ENCODE assay signal across 12 cellular contexts in the genomic region with DNA sequence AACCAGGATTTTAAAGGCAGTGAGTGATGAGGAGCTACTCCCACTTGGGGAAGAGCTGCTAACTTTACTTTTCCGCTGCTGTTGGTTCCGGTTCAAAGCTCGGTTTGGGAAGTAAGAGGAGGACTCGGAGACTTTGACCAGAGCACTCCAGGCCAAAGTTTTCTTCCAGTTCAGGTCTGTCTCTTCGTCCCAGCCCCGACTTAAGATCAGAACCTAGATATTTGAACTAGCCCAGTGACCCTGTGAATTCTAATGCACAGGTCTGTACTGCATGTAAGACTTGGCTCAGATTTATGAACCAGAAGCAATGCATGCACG. TPM values are rescaled to one million over a fixed set of nuclear protein-coding genes. Genes with fewer than 3 reads are reported as not detected.
A peak's percentile ranks its signal among the peaks of the same experiment; 100 is the strongest.
DNase-seq lines count a peak whose midpoint lies in the region; ATAC-seq and TF ChIP-seq lines count a peak whose summit lies in the region.
"Had no signal": no experiment of that assay in that cellular context is flagged by ENCODE, and none has a peak within 500 bp of the region (broad histone marks: within the 10 kb centered on the region; RNA-seq: fewer than 3 reads in every experiment).

No MANE protein-coding gene starts in this region.

- H3K4me3 ChIP-seq in SK-N-SH (ENCODE audit: low read depth in 2 of 2, low read length in 1 of 2) (peak overlapping the region; percentile 80 to 95; a peak in 3 of 4 replicates), foreskin fibroblast (ENCODE audit: low read depth in 1 of 2, low read length in 2 of 2) (peak overlapping the region; percentile 70 to 87), neuron (ENCODE audit: low read length) (peak overlapping the region; percentile 66), vagina (peak overlapping the region; percentile 66 to 84), PC-9 (no peak overlapping the region)

- H3K27me3 ChIP-seq in SK-N-SH (ENCODE audit: insufficient read depth), result no peaks in the 10 kb centered on the region
- H3K27me3 ChIP-seq in neuron (ENCODE audit: insufficient read depth, low read length), result no peaks in the 10 kb centered on the region
- no peaks in the 10 kb centered on the region for H3K27me3 ChIP-seq in vagina
- H3K27me3 ChIP-seq in PC-9 (ENCODE audit: insufficient read depth, low read depth), result no peaks in the 10 kb centered on the region

- H4K20me1 ChIP-seq in SK-N-SH (ENCODE audit: insufficient read depth) (no peaks in the 10 kb centered on the region), PC-9 (ENCODE audit: insufficient read depth) (no peaks in the 10 kb centered on the region)

- peaks cover 95% of the 10 kb centered on the region for H3K79me2 ChIP-seq in SK-N-SH (ENCODE audit: insufficient read depth)
- H3K79me2 ChIP-seq in PC-9 (ENCODE audit: low read depth), result no peaks in the 10 kb centered on the region

- no peak for TF ChIP-seq RAD21 in SK-N-SH (IDR thresholded peaks at IDR 0.05; ENCODE audit: low read length)

- intact Hi-C loops in vagina (cut with DNase I) (loop anchor here (5.0 kb wide), 2 partner anchors 62 to 88 kb away; no protein-coding TSS in a partner anchor), PC-9 (cut with micrococcal nuclease; ENCODE audit: unreplicated experiment) (no loop called here)

- H3K9me2 ChIP-seq in SK-N-SH (no peaks in the 10 kb centered on the region), PC-9 (ENCODE audit: insufficient read depth) (no peaks in the 10 kb centered on the region)

- whole genome bisulfite sequencing in SK-N-SH (ENCODE audit: low lambda C conversion rate), result 94% methylated on average over 6 of the region's 7 CpGs

- H3K4me2 ChIP-seq in SK-N-SH (peak overlapping the region; percentile 98), PC-9 (no peak overlapping the region)

- no peak for TF ChIP-seq EP300 in SK-N-SH (IDR thresholded peaks at IDR 0.05; ENCODE audit: borderline replicate concordance in 1 of 2, low read depth in 1 of 2, low read length in 1 of 2)

- peaks cover 5 to 14% (median 6%) of the 10 kb centered on the region in 3 donors for H3K4me1 Mint-ChIP-seq in T-cell

- H3K4me1 ChIP-seq in SK-N-SH (ENCODE audit: control insufficient read depth in 1 of 2, insufficient read depth in 2 of 2, low read depth in 1 of 2, low read length in 1 of 2), result peaks cover 33 to 41% of the 10 kb centered on the region in 2 experiments
- H3K4me1 ChIP-seq in neuron (ENCODE audit: insufficient read depth, low read length), result peaks cover 23% of the 10 kb centered on the region
- peaks cover 57% of the 10 kb centered on the region for H3K4me1 ChIP-seq in vagina
- peaks cover 34% of the 10 kb centered on the region for H3K4me1 ChIP-seq in PC-9 (replicated peaks; ENCODE audit: insufficient read depth)

- H3K9ac ChIP-seq in SK-N-SH, result peak overlapping the region; percentile 88

- H3K27ac ChIP-seq in SK-N-SH (ENCODE audit: low read depth in 2 of 2, low read length in 1 of 2) (no peak overlapping the region), vagina (peak overlapping the region; percentile 95), PC-9 (no peak overlapping the region)
- H3K27ac ChIP-seq: 22Rv1 had no signal

- peak overlapping the region in 1 of 3 donors; percentile 12 for H3K4me3 Mint-ChIP-seq in T-cell

- peaks cover 61 to 68% of the 10 kb centered on the region in 2 donors for H3K27me3 Mint-ChIP-seq in T-cell

- H3F3A ChIP-seq in SK-N-SH (replicated peaks; ENCODE audit: insufficient read depth) (peaks cover 10% of the 10 kb centered on the region), PC-9 (ENCODE audit: insufficient read depth, low read depth) (peaks cover 25% of the 10 kb centered on the region)

- no TSS peak for BruUV-seq in PC-9 (replicated peaks; lab: Mats Ljungman, UMichigan)

- DNase-seq in SK-N-SH (no peak), foreskin fibroblast (no peak), vagina (ENCODE audit: extremely low spot score in 2 of 2) (no peak), T-cell (no peak), PC-9 (no peak)
- DNase-seq: activated T-cell treated with anti-CD3 and anti-CD28 coated beads, Interleukin-2, amount 50 U/mL, for 48 hours; NCI-H446 treated with DMSO at 0.1 percent for 48 hours had no signal

- no peak for TF ChIP-seq CTCF in SK-N-SH (IDR thresholded peaks at IDR 0.05)
- no peak for TF ChIP-seq CTCF in foreskin fibroblast (IDR thresholded peaks at IDR 0.05; ENCODE audit: low read depth, low read length)
- no peak for TF ChIP-seq CTCF in vagina (IDR thresholded peaks at IDR 0.05)
- no peak for TF ChIP-seq CTCF in PC-9 (conservative IDR thresholded peaks at IDR 0.05)

- ATAC-seq in SK-N-SH treated with all-trans-retinoic acid at 6 μM for 48 hours, result no peak
- no peak for ATAC-seq in T-cell (replicated peaks in 1 of 4)
- ATAC-seq in HG02759 (IDR thresholded peaks at IDR 0.05; ENCODE audit: unreplicated experiment), result no peak

- H2AFZ ChIP-seq in SK-N-SH (ENCODE audit: low read depth) (no peak overlapping the region), neuron (ENCODE audit: low read depth, low read length) (no peak overlapping the region), PC-9 (no peak overlapping the region)

- H3K9me3 ChIP-seq in SK-N-SH, result no peaks in the 10 kb centered on the region
- no peaks in the 10 kb centered on the region for H3K9me3 ChIP-seq in neuron (ENCODE audit: low read length)
- H3K9me3 ChIP-seq in vagina, result no peaks in the 10 kb centered on the region
- no peaks in the 10 kb centered on the region for H3K9me3 ChIP-seq in PC-9 (ENCODE audit: insufficient read depth, low read depth)

- no peak for TF ChIP-seq POLR2A in vagina (IDR thresholded peaks at IDR 0.05)

- H3K36me3 Mint-ChIP-seq in T-cell, result no peaks in the 10 kb centered on the region

- POLR2A ChIA-PET in SK-N-SH (lab: Yijun Ruan, JAX) (no interaction called here), T-cell (lab: Charles Lee) (no interaction called here), PC-9 (lab: Charles Lee; ENCODE audit: unreplicated experiment) (no interaction called here)

- peaks cover 2 to 16% of the 10 kb centered on the region in 2 experiments for H3K36me3 ChIP-seq in SK-N-SH (replicated peaks in 1 of 2; ENCODE audit: control insufficient read depth in 1 of 2, insufficient read depth in 2 of 2, low read length in 1 of 2)
- peaks cover 17% of the 10 kb centered on the region for H3K36me3 ChIP-seq in neuron (ENCODE audit: insufficient read depth, low read length)
- H3K36me3 ChIP-seq in vagina, result no peaks in the 10 kb centered on the region
- no peaks in the 10 kb centered on the region for H3K36me3 ChIP-seq in PC-9 (ENCODE audit: low read depth)

- CTCF ChIA-PET in SK-N-SH (lab: Yijun Ruan, JAX) (interaction anchor here (0.9 to 2.2 kb wide), 9 partner anchors 14 to 147 kb away, joined by 3 to 7 read pairs (median 4); no protein-coding TSS in a partner anchor), T-cell (lab: Charles Lee) (no interaction called here), PC-9 (lab: Charles Lee) (interaction anchor here (0.6 kb wide), 1 partner anchor 115 kb away, joined by 4 read pairs; no protein-coding TSS in a partner anchor)

- H3K9me3 Mint-ChIP-seq in T-cell, result no peaks in the 10 kb centered on the region

- no peak overlapping the region for H3K27ac Mint-ChIP-seq in T-cell

TF ChIP-seq in SK-N-SH, 30 proteins besides CTCF, POLR2A, EP300 and RAD21 (continues in another document):
- TF ChIP-seq RXRA (IDR thresholded peaks at IDR 0.05; ENCODE audit: borderline replicate concordance, low read depth) (no peak), FOXJ3 (CRISPR knock-in tag; IDR thresholded peaks at IDR 0.05) (no peak), RCOR1 (IDR thresholded peaks at IDR 0.05; ENCODE audit: low read length) (no peak), TAF1 (IDR thresholded peaks at IDR 0.05; ENCODE audit: borderline replicate concordance, low read depth, low read length) (no peak), ELF1 (IDR thresholded peaks at IDR 0.05) (no peak), FOSL2 (IDR thresholded peaks at IDR 0.05; ENCODE audit: borderline replicate concordance, low read depth) (no peak), EZH2phosphoT487 (IDR thresholded peaks at IDR 0.05; ENCODE audit: borderline replicate concordance, low read depth) (no peak), GABPA (IDR thresholded peaks at IDR 0.05; ENCODE audit: low read depth) (no peak), NRF1 (IDR thresholded peaks at IDR 0.05; ENCODE audit: low read depth, low read length) (no peak), MXI1 (IDR thresholded peaks at IDR 0.05; ENCODE audit: low read depth, low read length) (no peak)
- TF ChIP-seq, protein P1, sequence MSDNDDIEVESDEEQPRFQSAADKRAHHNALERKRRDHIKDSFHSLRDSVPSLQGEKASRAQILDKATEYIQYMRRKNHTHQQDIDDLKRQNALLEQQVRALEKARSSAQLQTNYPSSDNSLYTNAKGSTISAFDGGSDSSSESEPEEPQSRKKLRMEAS (IDR thresholded peaks at IDR 0.05; ENCODE audit: low read depth), result no peak

TF ChIP-seq in SK-N-SH treated with all-trans-retinoic acid at 6 μM for 48 hours, 23 proteins besides CTCF, POLR2A, EP300 and RAD21:
- no peak for TF ChIP-seq ZFP3 (CRISPR knock-in tag; IDR thresholded peaks at IDR 0.05)
- TF ChIP-seq PPARA (CRISPR knock-in tag; IDR thresholded peaks at IDR 0.05; ENCODE audit: borderline replicate concordance), result no peak
- TF ChIP-seq ZFP30 (CRISPR knock-in tag; IDR thresholded peaks at IDR 0.05), result no peak
- no peak for TF ChIP-seq SNAI2 (CRISPR knock-in tag; IDR thresholded peaks at IDR 0.05)
- no peak for TF ChIP-seq GLIS3 (CRISPR knock-in tag; IDR thresholded peaks at IDR 0.05)
- TF ChIP-seq, protein P2, sequence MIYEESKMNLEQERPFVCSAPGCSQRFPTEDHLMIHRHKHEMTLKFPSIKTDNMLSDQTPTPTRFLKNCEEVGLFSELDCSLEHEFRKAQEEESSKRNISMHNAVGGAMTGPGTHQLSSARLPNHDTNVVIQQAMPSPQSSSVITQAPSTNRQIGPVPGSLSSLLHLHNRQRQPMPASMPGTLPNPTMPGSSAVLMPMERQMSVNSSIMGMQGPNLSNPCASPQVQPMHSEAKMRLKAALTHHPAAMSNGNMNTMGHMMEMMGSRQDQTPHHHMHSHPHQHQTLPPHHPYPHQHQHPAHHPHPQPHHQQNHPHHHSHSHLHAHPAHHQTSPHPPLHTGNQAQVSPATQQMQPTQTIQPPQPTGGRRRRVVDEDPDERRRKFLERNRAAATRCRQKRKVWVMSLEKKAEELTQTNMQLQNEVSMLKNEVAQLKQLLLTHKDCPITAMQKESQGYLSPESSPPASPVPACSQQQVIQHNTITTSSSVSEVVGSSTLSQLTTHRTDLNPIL (CRISPR knock-in tag; IDR thresholded peaks at IDR 0.05; ENCODE audit: low read depth), result no peak
TF ChIP-seq in SK-N-SH treated with all-trans-retinoic acid at 6 μM for 48 hours: peak in this region for 0.

RNA-seq across cellular contexts. Expression of a gene that starts 2.0 kb away (rescaled TPM):
- 61.1 and 137 TPM in 2 replicates for polyA plus RNA-seq in SK-N-SH (2012; rRNA removed)
- 42.5 and 60.6 TPM in 2 replicates for polyA plus RNA-seq in SK-N-SH (2012; cell fraction: cytosol; rRNA removed)
- polyA plus RNA-seq in SK-N-SH (2012; cell fraction: nucleus; rRNA removed), result 103 and 166 TPM in 2 replicates
- total RNA-seq in vagina (180 TPM), T-cell (1 to 10 TPM in 2 of 5 donors, under 1 TPM in 1, not detected in 2; 0.72 to 2.2 (median 1.6) TPM), PC-9 (2021) (1.1 and 1.2 TPM in 2 replicates)
- total RNA-seq: T-helper 2 cell treated with Interferon-gamma antibody and Interleukin-4, amounts not matched to agents 100 ng/mL and 5 ng/mL, for 36 hours had no signal

RNA-seq across cellular contexts. Expression of a gene that starts 2.2 kb away (rescaled TPM):
- polyA plus RNA-seq in SK-N-SH (2012; rRNA removed), result 28.2 and 30.3 TPM in 2 replicates
- polyA plus RNA-seq in SK-N-SH (2012; cell fraction: cytosol; rRNA removed), result 28.1 and 32.5 TPM in 2 replicates
- 48.2 and 61.1 TPM in 2 replicates for polyA plus RNA-seq in SK-N-SH (2012; cell fraction: nucleus; rRNA removed)
- total RNA-seq in vagina (178 TPM), T-cell (1 to 10 TPM in 1 of 5 donors, under 1 TPM in 2, not detected in 2; 0.49 to 1.3 (median 0.85) TPM), PC-9 (2021) (12.3 and 24.5 TPM in 2 replicates)
- total RNA-seq: T-helper 2 cell treated with Interferon-gamma antibody and Interleukin-4, amounts not matched to agents 100 ng/mL and 5 ng/mL, for 36 hours had no signal

Comparison
In these comparisons a context has a peak if more than half of its experiments do, and no peak if none do; other contexts are left out.
1. RNA of a gene that starts 2.0 kb away (total RNA-seq): 180 TPM in vagina (single experiment); 1.1 to 1.2 TPM in PC-9 and 0.72 to 2.2 TPM in T-cell; every median in the first group is over 10 times any median in the second.
2. CTCF ChIA-PET loops: an anchor here in SK-N-SH (0.9 to 2.2 kb wide) and PC-9 (0.6 kb wide); none called in T-cell.